17 cellular contexts compared by ENCODE assay signal in the genomic region with DNA sequence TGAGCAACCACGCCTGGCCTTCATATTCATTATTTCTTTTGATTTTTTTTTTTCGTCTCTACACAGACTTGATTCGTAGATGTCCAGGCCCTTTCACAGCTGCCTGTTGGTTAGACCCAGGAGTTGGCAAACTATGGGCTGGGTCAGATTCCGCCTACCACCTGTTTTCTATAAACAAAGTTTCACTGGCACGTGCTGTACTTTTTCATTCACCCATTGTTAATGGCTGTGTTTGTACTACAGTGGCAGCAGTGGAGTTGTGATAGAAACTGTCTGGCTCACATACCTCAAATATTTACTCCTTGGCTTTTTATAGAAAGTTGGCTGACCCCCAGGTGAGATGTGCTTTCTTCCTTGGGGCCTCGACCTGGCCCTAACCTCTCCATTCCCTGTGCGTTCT.
DNase-seq lines count a peak whose midpoint lies in the region; ATAC-seq, FAIRE-seq and TF ChIP-seq lines count a peak whose summit lies in the region.
"Had no signal": no experiment of that assay in that cellular context is flagged by ENCODE, and none has a peak within 500 bp of the region (broad histone marks: within the 10 kb centered on the region; RNA-seq: fewer than 3 reads in every experiment).

No MANE protein-coding gene starts in this region.

- intact Hi-C loops in left ventricle myocardium superior (cut with micrococcal nuclease) (no loop called here), thyroid gland (cut with DNase I) (no loop called here)

- no peaks in the 10 kb centered on the region for H3K9me3 ChIP-seq in thyroid gland
- H3K9me3 ChIP-seq: esophagus squamous epithelium had no signal

- H3K27me3 ChIP-seq in thyroid gland: no peaks in the 10 kb centered on the region
- H3K27me3 ChIP-seq: BLaER1 treated with 17β-estradiol and CSF1 and Interleukin-3, amounts not matched to agents 10 nM and 100 nM; esophagus squamous epithelium had no signal

- DNase-seq in EH (ENCODE audit: low read depth): peak; percentile 21
- peak; percentile 27 for DNase-seq in NCI-H2196 treated with DMSO at 0.1 percent for 48 hours (lab: John Stamatoyannopoulos, UW; ENCODE audit: unreplicated experiment)
- no peak for DNase-seq in left ventricle myocardium superior
- DNase-seq in progenitor cell of endocrine pancreas (ENCODE audit: low spot score, unreplicated experiment): no peak
- no peak for DNase-seq in GM12892 (ENCODE audit: insufficient read length)
- DNase-seq in DMS 273 (lab: John Stamatoyannopoulos, UW; ENCODE audit: unreplicated experiment): no peak
- DNase-seq in thyroid gland: no peak
- no peak for DNase-seq in iPS-NIHi11 (ENCODE audit: low spot score)
- DNase-seq: activated CD4-positive, alpha-beta T cell treated with anti-CD3 and anti-CD28 coated beads, Interleukin-2, amount 50 U/mL, for 48 hours; amygdala; esophagus squamous epithelium; Kasumi-1; NCI-H1694 treated with DMSO at 0.1 percent for 48 hours had no signal

- H3K4me3 Mint-ChIP-seq in progenitor cell of endocrine pancreas (ENCODE audit: low read depth): no peak overlapping the region
- H3K4me3 Mint-ChIP-seq: activated T-helper 17 cell treated with anti-CD3 and anti-CD28 coated beads, Interleukin-2, amount 50 U/mL, for 72 hours; dendritic cell treated with granulocyte-macrophage colony-stimulating factor and Interleukin-4, amounts not matched to agents 40 ng/mL and 50 ng/mL, for 4 days had no signal

- ATAC-seq in left ventricle myocardium superior: peak; percentile 80
- ATAC-seq: activated T-helper 17 cell treated with anti-CD3 and anti-CD28 coated beads, Interleukin-2, amount 50 U/mL, for 72 hours had no signal

- no peaks in the 10 kb centered on the region for H3K27me3 Mint-ChIP-seq in progenitor cell of endocrine pancreas
- H3K27me3 Mint-ChIP-seq: activated T-helper 17 cell treated with anti-CD3 and anti-CD28 coated beads, Interleukin-2, amount 50 U/mL, for 72 hours; dendritic cell treated with granulocyte-macrophage colony-stimulating factor and Interleukin-4, amounts not matched to agents 40 ng/mL and 50 ng/mL, for 4 days had no signal

- H3K4me3 ChIP-seq in thyroid gland (replicated peaks in 1 of 3): no peak overlapping the region
- H3K4me3 ChIP-seq: BLaER1 treated with 17β-estradiol and CSF1 and Interleukin-3, amounts not matched to agents 10 nM and 100 nM; esophagus squamous epithelium had no signal

- TF ChIP-seq POLR2A in GM12892 (IDR thresholded peaks at IDR 0.05; ENCODE audit: low read depth, low read length) (no peak), thyroid gland (IDR thresholded peaks at IDR 0.05) (no peak)

- peak overlapping the region; percentile 66 for H3K27ac Mint-ChIP-seq in progenitor cell of endocrine pancreas
- H3K27ac Mint-ChIP-seq: activated T-helper 17 cell treated with anti-CD3 and anti-CD28 coated beads, Interleukin-2, amount 50 U/mL, for 72 hours; dendritic cell treated with granulocyte-macrophage colony-stimulating factor and Interleukin-4, amounts not matched to agents 40 ng/mL and 50 ng/mL, for 4 days had no signal

- TF ChIP-seq CTCF in progenitor cell of endocrine pancreas (IDR thresholded peaks at IDR 0.05; ENCODE audit: unreplicated experiment) (no peak), thyroid gland (IDR thresholded peaks at IDR 0.05) (no peak)

- H3K4me1 Mint-ChIP-seq in progenitor cell of endocrine pancreas (ENCODE audit: low read depth): peaks cover 30% of the 10 kb centered on the region

- peaks cover 12% of the 10 kb centered on the region for H3K9me3 Mint-ChIP-seq in progenitor cell of endocrine pancreas (ENCODE audit: low read depth)
- H3K9me3 Mint-ChIP-seq: activated T-helper 17 cell treated with anti-CD3 and anti-CD28 coated beads, Interleukin-2, amount 50 U/mL, for 72 hours; dendritic cell treated with granulocyte-macrophage colony-stimulating factor and Interleukin-4, amounts not matched to agents 40 ng/mL and 50 ng/mL, for 4 days had no signal

- WGBS in thyroid gland, 2 donors: 82 to 83% methylated on average over 7 of the region's 7 CpGs

- H3K27ac ChIP-seq in thyroid gland: no peak overlapping the region
- H3K27ac ChIP-seq: BLaER1 treated with 17β-estradiol and CSF1 and Interleukin-3, amounts not matched to agents 10 nM and 100 nM; esophagus squamous epithelium; parathyroid adenoma had no signal

- FAIRE-seq in GM12892 (lab: Jason Lieb, UNC): no peak

- H3K4me1 ChIP-seq in thyroid gland: peaks cover 0 to 9% of the 10 kb centered on the region in 2 donors
- H3K4me1 ChIP-seq: BLaER1 treated with 17β-estradiol and CSF1 and Interleukin-3, amounts not matched to agents 10 nM and 100 nM; parathyroid adenoma had no signal

- H3K36me3 ChIP-seq in thyroid gland: peaks cover 14 to 15% of the 10 kb centered on the region in 2 donors

- H3K36me3 Mint-ChIP-seq in progenitor cell of endocrine pancreas (ENCODE audit: insufficient read depth): peaks cover 57% of the 10 kb centered on the region

Comparison
In these comparisons a context has a peak if more than half of its experiments do, and no peak if none do; other contexts are left out.
1. DNase-seq: peak in EH (single experiment) and NCI-H2196 treated with DMSO at 0.1 percent for 48 hours (single experiment); none in left ventricle myocardium superior (single experiment), progenitor cell of endocrine pancreas (single experiment), GM12892 (single experiment), DMS 273 (single experiment), thyroid gland (0 of 2) and iPS-NIHi11 (single experiment).